13 cellular contexts compared by ENCODE assay signal in genomic region chr2:9972621-9973445, GRCh38. TPM values are rescaled to one million over a fixed set of nuclear protein-coding genes. Genes with fewer than 3 reads are reported as not detected.
DNase-seq lines count a peak whose midpoint lies in the region; ATAC-seq and TF ChIP-seq lines count a peak whose summit lies in the region.
"Had no signal": no experiment of that assay in that cellular context is flagged by ENCODE, and none has a peak within 500 bp of the region (broad histone marks: within the 10 kb centered on the region; RNA-seq: fewer than 3 reads in every experiment).

No MANE protein-coding gene starts in this region.

- H3K36me3 Mint-ChIP-seq in osteocyte (ENCODE audit: unreplicated experiment) (no peaks in the 10 kb centered on the region), CD14-positive monocyte (no peaks in the 10 kb centered on the region)

- H3K9me3 Mint-ChIP-seq in osteocyte (ENCODE audit: unreplicated experiment): no peaks in the 10 kb centered on the region
- peaks cover 0 to 2% (median 0%) of the 10 kb centered on the region in 7 donors for H3K9me3 Mint-ChIP-seq in CD14-positive monocyte

- no peak for ATAC-seq in HG03139 (IDR thresholded peaks at IDR 0.05; ENCODE audit: unreplicated experiment)

- intact Hi-C loops in CD14-positive monocyte (cut with micrococcal nuclease): no loop called here

- peaks cover 45% of the 10 kb centered on the region for H3K4me1 Mint-ChIP-seq in osteocyte (ENCODE audit: unreplicated experiment)
- H3K4me1 Mint-ChIP-seq in CD14-positive monocyte: peaks cover 3% of the 10 kb centered on the region

- peak overlapping the region; percentile 46 to 91 for H3K27ac ChIP-seq in esophagus (ENCODE audit: low read depth in 2 of 2, low read length in 1 of 2)

- H3K27me3 Mint-ChIP-seq in osteocyte (ENCODE audit: unreplicated experiment): no peaks in the 10 kb centered on the region
- peaks cover 4 to 10% (median 6%) of the 10 kb centered on the region in 3 donors for H3K27me3 Mint-ChIP-seq in CD14-positive monocyte (ENCODE audit: low read depth in 3 of 3)

- H3K27ac Mint-ChIP-seq in osteocyte (ENCODE audit: unreplicated experiment) (peak overlapping the region; percentile 36), CD14-positive monocyte (no peak overlapping the region)
- H3K27ac Mint-ChIP-seq: activated B cell treated with CpG ODN at 0.5 μM for 24 hours had no signal

- H3K4me3 Mint-ChIP-seq in osteocyte (ENCODE audit: unreplicated experiment): no peak overlapping the region
- H3K4me3 Mint-ChIP-seq in CD14-positive monocyte: no peak overlapping the region
- H3K4me3 Mint-ChIP-seq: activated B cell treated with CpG ODN at 0.5 μM for 24 hours had no signal

- WGBS in esophagus, 2 donors: 52% methylated on average over 13 of the region's 13 CpGs

- H3K9me3 ChIP-seq in esophagus (ENCODE audit: control insufficient read depth in 2 of 2, insufficient read depth in 1 of 2, low read depth in 1 of 2, low read length in 1 of 2): no peaks in the 10 kb centered on the region

- H3K4me3 ChIP-seq in esophagus (ENCODE audit: low read depth in 1 of 2, low read length in 2 of 2): no peak overlapping the region

- peak; percentile 84 for DNase-seq in AG20443 (ENCODE audit: low spot score)
- peak; percentile 81 for DNase-seq in NCI-H226
- no peak for DNase-seq in osteocyte (ENCODE audit: extremely low spot score, unreplicated experiment)
- DNase-seq in NCI-H1436 (lab: John Stamatoyannopoulos, UW): no peak
- no peak for DNase-seq in NOMO-1 (lab: John Stamatoyannopoulos, UW; ENCODE audit: unreplicated experiment in 2 of 2)
- DNase-seq in CD14-positive monocyte (ENCODE audit: low spot score): no peak
- DNase-seq: activated B cell treated with CpG ODN at 0.5 μM for 24 hours; activated naive CD4-positive, alpha-beta T cell treated with Interleukin-2 at 50 U/mL for 16 hours; COR-L47; effector memory CD4-positive, alpha-beta T cell; kidney had no signal

- H3K36me3 ChIP-seq in esophagus (ENCODE audit: control insufficient read depth in 2 of 2, insufficient read depth in 2 of 2, low read length in 1 of 2): peaks cover 3 to 10% of the 10 kb centered on the region in 2 donors

- TF ChIP-seq CTCF in osteocyte (IDR thresholded peaks at IDR 0.05) (no peak), CD14-positive monocyte (IDR thresholded peaks at IDR 0.05) (no peak)

- H3K27me3 ChIP-seq in esophagus (ENCODE audit: control insufficient read depth in 1 of 2, insufficient read depth in 2 of 2, low read length in 2 of 2): no peaks in the 10 kb centered on the region

- H3K4me1 ChIP-seq in esophagus (ENCODE audit: control insufficient read depth in 2 of 2, insufficient read depth in 2 of 2, low read length in 1 of 2): peaks cover 2 to 14% of the 10 kb centered on the region in 2 donors

RNA-seq across cellular contexts. Expression of gene GRHL1, which starts 21.3 kb away (rescaled TPM):
- 10 to 100 TPM; 61.8 to 94.7 TPM for polyA plus RNA-seq in esophagus
- total RNA-seq in osteocyte: 0.32 and 0.81 TPM in 2 replicates
- not detected for polyA plus RNA-seq in CD14-positive monocyte

Comparison
In these comparisons a context has a peak if more than half of its experiments do, and no peak if none do; other contexts are left out.
1. DNase-seq: peak in AG20443 (single experiment) and NCI-H226 (single experiment); none in osteocyte (single experiment), NCI-H1436 (single experiment), NOMO-1 (0 of 2) and CD14-positive monocyte (single experiment).
2. RNA of gene GRHL1, which starts 21.3 kb away (polyA plus RNA-seq): 61.8 to 94.7 TPM in esophagus; not detected in CD14-positive monocyte; every median in the first group is over 10 times any median in the second.